1 cellular context compared by ENCODE assay signal in genomic region chr2:234411793-234412192, GRCh38.
TF ChIP-seq lines count a peak whose summit lies in the region.

No MANE protein-coding gene starts in this region.

TF ChIP-seq in IMR-90, 13 proteins besides CTCF, POLR2A, EP300 and RAD21 (continued from another document):
- TF ChIP-seq BHLHE40 (IDR thresholded peaks at IDR 0.05; ENCODE audit: low read depth, low read length) (no peak), CHD1 (IDR thresholded peaks at IDR 0.05; ENCODE audit: low read depth, low read length) (no peak), CEBPB (IDR thresholded peaks at IDR 0.05; ENCODE audit: low read depth, low read length) (no peak), RFX5 (IDR thresholded peaks at IDR 0.05; ENCODE audit: low read depth, low read length) (no peak), USF2 (IDR thresholded peaks at IDR 0.05; ENCODE audit: low read depth, low read length) (no peak)
